In genomic region chr12:123033392-123034021, GRCh38 we compare ENCODE assay signal across 1 cellular context.
TF ChIP-seq lines count a peak whose summit lies in the region.

No MANE protein-coding gene starts in this region.

TF ChIP-seq in K562, 482 proteins besides CTCF, POLR2A, EP300 and RAD21 (continued from another document and continues in another):
- TF ChIP-seq, protein P1, sequence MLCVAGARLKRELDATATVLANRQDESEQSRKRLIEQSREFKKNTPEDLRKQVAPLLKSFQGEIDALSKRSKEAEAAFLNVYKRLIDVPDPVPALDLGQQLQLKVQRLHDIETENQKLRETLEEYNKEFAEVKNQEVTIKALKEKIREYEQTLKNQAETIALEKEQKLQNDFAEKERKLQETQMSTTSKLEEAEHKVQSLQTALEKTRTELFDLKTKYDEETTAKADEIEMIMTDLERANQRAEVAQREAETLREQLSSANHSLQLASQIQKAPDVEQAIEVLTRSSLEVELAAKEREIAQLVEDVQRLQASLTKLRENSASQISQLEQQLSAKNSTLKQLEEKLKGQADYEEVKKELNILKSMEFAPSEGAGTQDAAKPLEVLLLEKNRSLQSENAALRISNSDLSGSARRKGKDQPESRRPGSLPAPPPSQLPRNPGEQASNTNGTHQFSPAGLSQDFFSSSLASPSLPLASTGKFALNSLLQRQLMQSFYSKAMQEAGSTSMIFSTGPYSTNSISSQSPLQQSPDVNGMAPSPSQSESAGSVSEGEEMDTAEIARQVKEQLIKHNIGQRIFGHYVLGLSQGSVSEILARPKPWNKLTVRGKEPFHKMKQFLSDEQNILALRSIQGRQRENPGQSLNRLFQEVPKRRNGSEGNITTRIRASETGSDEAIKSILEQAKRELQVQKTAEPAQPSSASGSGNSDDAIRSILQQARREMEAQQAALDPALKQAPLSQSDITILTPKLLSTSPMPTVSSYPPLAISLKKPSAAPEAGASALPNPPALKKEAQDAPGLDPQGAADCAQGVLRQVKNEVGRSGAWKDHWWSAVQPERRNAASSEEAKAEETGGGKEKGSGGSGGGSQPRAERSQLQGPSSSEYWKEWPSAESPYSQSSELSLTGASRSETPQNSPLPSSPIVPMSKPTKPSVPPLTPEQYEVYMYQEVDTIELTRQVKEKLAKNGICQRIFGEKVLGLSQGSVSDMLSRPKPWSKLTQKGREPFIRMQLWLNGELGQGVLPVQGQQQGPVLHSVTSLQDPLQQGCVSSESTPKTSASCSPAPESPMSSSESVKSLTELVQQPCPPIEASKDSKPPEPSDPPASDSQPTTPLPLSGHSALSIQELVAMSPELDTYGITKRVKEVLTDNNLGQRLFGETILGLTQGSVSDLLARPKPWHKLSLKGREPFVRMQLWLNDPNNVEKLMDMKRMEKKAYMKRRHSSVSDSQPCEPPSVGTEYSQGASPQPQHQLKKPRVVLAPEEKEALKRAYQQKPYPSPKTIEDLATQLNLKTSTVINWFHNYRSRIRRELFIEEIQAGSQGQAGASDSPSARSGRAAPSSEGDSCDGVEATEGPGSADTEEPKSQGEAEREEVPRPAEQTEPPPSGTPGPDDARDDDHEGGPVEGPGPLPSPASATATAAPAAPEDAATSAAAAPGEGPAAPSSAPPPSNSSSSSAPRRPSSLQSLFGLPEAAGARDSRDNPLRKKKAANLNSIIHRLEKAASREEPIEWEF (CRISPR knock-in tag; IDR thresholded peaks at IDR 0.05) = no peak
- peak; percentile 94 for TF ChIP-seq ATF7 (IDR thresholded peaks at IDR 0.05)
- TF ChIP-seq NCOA4 (IDR thresholded peaks at IDR 0.05; ENCODE audit: partially characterized antibody) = no peak
- no peak for TF ChIP-seq NRF1 (conservative IDR thresholded peaks at IDR 0.05 in 1 of 2, IDR thresholded peaks at IDR 0.05 in 1 of 2)
- no peak for TF ChIP-seq ZBTB49 (CRISPR knock-in tag; IDR thresholded peaks at IDR 0.05; ENCODE audit: borderline replicate concordance)
- peak; percentile 65; the same call in 1 of the 2 replicates for TF ChIP-seq SOX6 (IDR thresholded peaks at IDR 0.05)
- TF ChIP-seq NFE2 (IDR thresholded peaks at IDR 0.05; ENCODE audit: low read depth) = no peak
- no peak for TF ChIP-seq SIN3B (IDR thresholded peaks at IDR 0.05; ENCODE audit: low read depth)
- no peak for TF ChIP-seq ZNF778 (CRISPR knock-in tag; IDR thresholded peaks at IDR 0.05)
- TF ChIP-seq SIRT6 (IDR thresholded peaks at IDR 0.05; ENCODE audit: low read depth, low read length) = no peak
- no peak for TF ChIP-seq ZNF23 (CRISPR knock-in tag; IDR thresholded peaks at IDR 0.05)
- TF ChIP-seq EP400 (IDR thresholded peaks at IDR 0.05) = no peak; the same call in 1 of the 2 replicates
- TF ChIP-seq GTF2A2 (tag; IDR thresholded peaks at IDR 0.05) = no peak
- TF ChIP-seq ZNF830 (CRISPR knock-in tag; IDR thresholded peaks at IDR 0.05) = no peak
- peak; percentile 86 for TF ChIP-seq ZNF395 (CRISPR knock-in tag; IDR thresholded peaks at IDR 0.05)
- TF ChIP-seq ZNF780A (CRISPR knock-in tag; IDR thresholded peaks at IDR 0.05) = no peak
- no peak for TF ChIP-seq MTF1 (CRISPR knock-in tag; IDR thresholded peaks at IDR 0.05; ENCODE audit: borderline replicate concordance)
- no peak for TF ChIP-seq NCOA6 (IDR thresholded peaks at IDR 0.05)
- TF ChIP-seq CHD7 (IDR thresholded peaks at IDR 0.05; ENCODE audit: low read depth, low read length) = no peak
- no peak for TF ChIP-seq HOXB6 (CRISPR knock-in tag; IDR thresholded peaks at IDR 0.05; ENCODE audit: borderline replicate concordance)
- TF ChIP-seq MYNN (IDR thresholded peaks at IDR 0.05) = no peak
- TF ChIP-seq MYNN (CRISPR knock-in tag; IDR thresholded peaks at IDR 0.05) = no peak
- no peak for TF ChIP-seq SMAD2 (IDR thresholded peaks at IDR 0.05; ENCODE audit: low read depth, low read length)
- TF ChIP-seq ZNF146 (CRISPR knock-in tag; IDR thresholded peaks at IDR 0.05; ENCODE audit: unreplicated experiment) = no peak
- peak in 1 of 2 experiments; percentile 28; a peak in 2 of 4 replicates for TF ChIP-seq TEAD1 (CRISPR knock-in tag; IDR thresholded peaks at IDR 0.05)
- TF ChIP-seq PCBP1 (IDR thresholded peaks at IDR 0.05; ENCODE audit: low read depth, low read length, poor library complexity, severe bottlenecking) = no peak
- TF ChIP-seq ELF4 (CRISPR knock-in tag; IDR thresholded peaks at IDR 0.05) = no peak
- peak; percentile 92 for TF ChIP-seq SMARCE1 (IDR thresholded peaks at IDR 0.05)
- TF ChIP-seq BDP1 (IDR thresholded peaks at IDR 0.05; ENCODE audit: insufficient read depth, insufficient read length) = no peak
- TF ChIP-seq RB1 (IDR thresholded peaks at IDR 0.05; ENCODE audit: low read depth) = no peak
- no peak for TF ChIP-seq SIX5 (IDR thresholded peaks at IDR 0.05; ENCODE audit: borderline replicate concordance in 1 of 2, insufficient read depth in 1 of 2, low read depth in 1 of 2, low read length in 2 of 2)
- TF ChIP-seq, protein P2, sequence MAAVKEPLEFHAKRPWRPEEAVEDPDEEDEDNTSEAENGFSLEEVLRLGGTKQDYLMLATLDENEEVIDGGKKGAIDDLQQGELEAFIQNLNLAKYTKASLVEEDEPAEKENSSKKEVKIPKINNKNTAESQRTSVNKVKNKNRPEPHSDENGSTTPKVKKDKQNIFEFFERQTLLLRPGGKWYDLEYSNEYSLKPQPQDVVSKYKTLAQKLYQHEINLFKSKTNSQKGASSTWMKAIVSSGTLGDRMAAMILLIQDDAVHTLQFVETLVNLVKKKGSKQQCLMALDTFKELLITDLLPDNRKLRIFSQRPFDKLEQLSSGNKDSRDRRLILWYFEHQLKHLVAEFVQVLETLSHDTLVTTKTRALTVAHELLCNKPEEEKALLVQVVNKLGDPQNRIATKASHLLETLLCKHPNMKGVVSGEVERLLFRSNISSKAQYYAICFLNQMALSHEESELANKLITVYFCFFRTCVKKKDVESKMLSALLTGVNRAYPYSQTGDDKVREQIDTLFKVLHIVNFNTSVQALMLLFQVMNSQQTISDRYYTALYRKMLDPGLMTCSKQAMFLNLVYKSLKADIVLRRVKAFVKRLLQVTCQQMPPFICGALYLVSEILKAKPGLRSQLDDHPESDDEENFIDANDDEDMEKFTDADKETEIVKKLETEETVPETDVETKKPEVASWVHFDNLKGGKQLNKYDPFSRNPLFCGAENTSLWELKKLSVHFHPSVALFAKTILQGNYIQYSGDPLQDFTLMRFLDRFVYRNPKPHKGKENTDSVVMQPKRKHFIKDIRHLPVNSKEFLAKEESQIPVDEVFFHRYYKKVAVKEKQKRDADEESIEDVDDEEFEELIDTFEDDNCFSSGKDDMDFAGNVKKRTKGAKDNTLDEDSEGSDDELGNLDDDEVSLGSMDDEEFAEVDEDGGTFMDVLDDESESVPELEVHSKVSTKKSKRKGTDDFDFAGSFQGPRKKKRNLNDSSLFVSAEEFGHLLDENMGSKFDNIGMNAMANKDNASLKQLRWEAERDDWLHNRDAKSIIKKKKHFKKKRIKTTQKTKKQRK (IDR thresholded peaks at IDR 0.05; ENCODE audit: borderline replicate concordance, low read depth, low read length) = no peak
- TF ChIP-seq ETS1 (conservative IDR thresholded peaks at IDR 0.05; ENCODE audit: control insufficient read depth, low read depth, low read length) = no peak
- no peak for TF ChIP-seq RAD51 (IDR thresholded peaks at IDR 0.05; ENCODE audit: borderline replicate concordance, low read depth)
- TF ChIP-seq SMARCB1 (IDR thresholded peaks at IDR 0.05; ENCODE audit: insufficient read length, low read depth) = no peak
- TF ChIP-seq ZEB2 (IDR thresholded peaks at IDR 0.05) = no peak
